In the genomic region with DNA sequence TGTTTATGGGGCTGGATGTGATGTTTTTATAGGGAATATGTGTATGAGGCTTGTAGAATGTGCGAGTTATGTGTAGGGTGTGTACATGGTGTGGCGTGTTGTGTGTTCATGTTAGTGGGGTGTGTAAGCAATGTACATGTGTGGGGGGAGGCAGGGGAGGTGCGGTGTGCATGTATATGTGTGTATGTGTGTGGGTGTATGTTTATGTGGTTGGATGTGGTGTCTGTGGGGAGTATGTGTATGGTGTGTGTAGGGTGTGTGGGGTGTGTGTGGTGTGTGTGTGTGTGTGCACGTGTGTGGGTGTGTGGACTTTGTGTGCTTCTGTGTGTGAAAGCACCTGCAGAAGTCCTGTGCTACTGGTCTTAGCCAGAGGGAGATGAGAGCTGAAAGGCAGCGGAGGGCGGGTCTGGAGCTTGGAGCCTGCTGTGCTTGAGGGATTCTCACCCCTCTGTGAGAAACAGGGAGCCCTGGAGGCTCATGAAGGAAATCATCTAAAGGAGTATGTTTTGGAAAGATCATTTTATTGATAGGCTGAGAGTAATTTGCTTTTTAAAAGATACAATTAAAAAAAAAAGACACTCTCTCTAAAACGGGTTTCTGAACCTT, we compare ENCODE assay signal across 23 cellular contexts.
DNase-seq lines count a peak whose midpoint lies in the region; ATAC-seq, FAIRE-seq and TF ChIP-seq lines count a peak whose summit lies in the region.
"Had no signal": no experiment of that assay in that cellular context is flagged by ENCODE, and none has a peak within 500 bp of the region (broad histone marks: within the 10 kb centered on the region; RNA-seq: fewer than 3 reads in every experiment).

No MANE protein-coding gene starts in this region.

- DNase-seq in HTR-8/SVneo (ENCODE audit: insufficient read length, low spot score) (no peak), endodermal cell (peak; percentile 55), nephron progenitor cell (peak; percentile 10), NCI-H187 treated with DMSO at 0.1 percent for 48 hours (lab: John Stamatoyannopoulos, UW) (no peak), T-helper 2 cell (no peak), SK-N-DZ (ENCODE audit: low spot score) (no peak)
- DNase-seq: C1 segment of cervical spinal cord; Caco-2; CD4-positive, alpha-beta memory T cell; GDM1; MM.1S; NCI-H1694; NCI-H2081; NCI-H2227 treated with DMSO at 0.1 percent for 48 hours; NCI-H526 treated with DMSO at 0.1 percent for 48 hours; SHP77; SW 1271 had no signal

- H3K36me3 ChIP-seq in endodermal cell (ENCODE audit: control insufficient read depth, insufficient read depth, low read length), result no peaks in the 10 kb centered on the region

- H3K36me3 Mint-ChIP-seq in endodermal cell (ENCODE audit: low read depth) (no peaks in the 10 kb centered on the region), nephron progenitor cell (ENCODE audit: low read depth) (no peaks in the 10 kb centered on the region)
- H3K36me3 Mint-ChIP-seq: CD4-positive, alpha-beta memory T cell; IgD-negative memory B cell had no signal

- peaks cover 8% of the 10 kb centered on the region for H3K4me1 Mint-ChIP-seq in endodermal cell
- peaks cover 14% of the 10 kb centered on the region for H3K4me1 Mint-ChIP-seq in nephron progenitor cell
- H3K4me1 Mint-ChIP-seq: CD4-positive, alpha-beta memory T cell; IgD-negative memory B cell had no signal

- no peaks in the 10 kb centered on the region for H3K4me1 ChIP-seq in endodermal cell (ENCODE audit: control insufficient read depth, insufficient read depth, low read length)
- H3K4me1 ChIP-seq: Caco-2 had no signal

- H3K27me3 ChIP-seq in endodermal cell (ENCODE audit: control insufficient read depth, insufficient read depth, low read length, poor library complexity, severe bottlenecking), result no peaks in the 10 kb centered on the region

- TF ChIP-seq CTCF in endodermal cell (conservative IDR thresholded peaks at IDR 0.05) (no peak), nephron progenitor cell (IDR thresholded peaks at IDR 0.05) (no peak)

- WGBS in endodermal cell (ENCODE audit: insufficient coverage in 1 of 2, insufficient read length in 1 of 2), 2 experiments, result 77 to 93% methylated on average over 5 to 7 of the region's 7 CpGs

- H3K27me3 Mint-ChIP-seq in endodermal cell (ENCODE audit: insufficient read depth) (no peaks in the 10 kb centered on the region), nephron progenitor cell (ENCODE audit: low read depth, poor library complexity) (peaks cover 3% of the 10 kb centered on the region)
- H3K27me3 Mint-ChIP-seq: IgD-negative memory B cell had no signal

- H3K27ac Mint-ChIP-seq in endodermal cell (no peak overlapping the region), nephron progenitor cell (no peak overlapping the region)
- H3K27ac Mint-ChIP-seq: CD4-positive, alpha-beta memory T cell; IgD-negative memory B cell had no signal

- no peak overlapping the region for H3K9ac ChIP-seq in endodermal cell (ENCODE audit: extremely low read depth, low read length, poor library complexity, severe bottlenecking)
- H3K9ac ChIP-seq: KMS-11 had no signal

- ATAC-seq in SK-N-SH treated with all-trans-retinoic acid at 6 μM for 48 hours, result no peak
- ATAC-seq: GM12878, Panc1 had no signal

- H3K27ac ChIP-seq in endodermal cell (ENCODE audit: low read depth, low read length), result no peak overlapping the region
- H3K27ac ChIP-seq: KMS-11, RWPE1 had no signal

- H3K9me3 Mint-ChIP-seq in endodermal cell (no peaks in the 10 kb centered on the region), nephron progenitor cell (no peaks in the 10 kb centered on the region)
- H3K9me3 Mint-ChIP-seq: CD4-positive, alpha-beta memory T cell had no signal

- peak; percentile 58 for FAIRE-seq in HTR-8/SVneo (lab: Jason Lieb, UNC)
- FAIRE-seq: GM12878 had no signal

- H3K4me3 ChIP-seq in endodermal cell (ENCODE audit: low read length), result no peak overlapping the region
- H3K4me3 ChIP-seq: GM12878 had no signal

- no peaks in the 10 kb centered on the region for H3K9me3 ChIP-seq in endodermal cell (ENCODE audit: control insufficient read depth, low read length)
- H3K9me3 ChIP-seq: Caco-2 had no signal

- no peak overlapping the region for H3K4me3 Mint-ChIP-seq in endodermal cell
- no peak overlapping the region for H3K4me3 Mint-ChIP-seq in nephron progenitor cell
- H3K4me3 Mint-ChIP-seq: CD4-positive, alpha-beta memory T cell; IgD-negative memory B cell had no signal

TF ChIP-seq in SK-N-SH treated with all-trans-retinoic acid at 6 μM for 48 hours, 23 proteins besides CTCF, POLR2A, EP300 and RAD21:
- TF ChIP-seq, protein P1, sequence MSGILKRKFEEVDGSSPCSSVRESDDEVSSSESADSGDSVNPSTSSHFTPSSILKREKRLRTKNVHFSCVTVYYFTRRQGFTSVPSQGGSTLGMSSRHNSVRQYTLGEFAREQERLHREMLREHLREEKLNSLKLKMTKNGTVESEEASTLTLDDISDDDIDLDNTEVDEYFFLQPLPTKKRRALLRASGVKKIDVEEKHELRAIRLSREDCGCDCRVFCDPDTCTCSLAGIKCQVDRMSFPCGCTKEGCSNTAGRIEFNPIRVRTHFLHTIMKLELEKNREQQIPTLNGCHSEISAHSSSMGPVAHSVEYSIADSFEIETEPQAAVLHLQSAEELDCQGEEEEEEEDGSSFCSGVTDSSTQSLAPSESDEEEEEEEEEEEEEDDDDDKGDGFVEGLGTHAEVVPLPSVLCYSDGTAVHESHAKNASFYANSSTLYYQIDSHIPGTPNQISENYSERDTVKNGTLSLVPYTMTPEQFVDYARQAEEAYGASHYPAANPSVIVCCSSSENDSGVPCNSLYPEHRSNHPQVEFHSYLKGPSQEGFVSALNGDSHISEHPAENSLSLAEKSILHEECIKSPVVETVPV (CRISPR knock-in tag; IDR thresholded peaks at IDR 0.05), result no peak
- TF ChIP-seq PPARA (CRISPR knock-in tag; IDR thresholded peaks at IDR 0.05; ENCODE audit: borderline replicate concordance), result no peak
- TF ChIP-seq CSDC2 (CRISPR knock-in tag; IDR thresholded peaks at IDR 0.05), result no peak
- TF ChIP-seq, protein P2, sequence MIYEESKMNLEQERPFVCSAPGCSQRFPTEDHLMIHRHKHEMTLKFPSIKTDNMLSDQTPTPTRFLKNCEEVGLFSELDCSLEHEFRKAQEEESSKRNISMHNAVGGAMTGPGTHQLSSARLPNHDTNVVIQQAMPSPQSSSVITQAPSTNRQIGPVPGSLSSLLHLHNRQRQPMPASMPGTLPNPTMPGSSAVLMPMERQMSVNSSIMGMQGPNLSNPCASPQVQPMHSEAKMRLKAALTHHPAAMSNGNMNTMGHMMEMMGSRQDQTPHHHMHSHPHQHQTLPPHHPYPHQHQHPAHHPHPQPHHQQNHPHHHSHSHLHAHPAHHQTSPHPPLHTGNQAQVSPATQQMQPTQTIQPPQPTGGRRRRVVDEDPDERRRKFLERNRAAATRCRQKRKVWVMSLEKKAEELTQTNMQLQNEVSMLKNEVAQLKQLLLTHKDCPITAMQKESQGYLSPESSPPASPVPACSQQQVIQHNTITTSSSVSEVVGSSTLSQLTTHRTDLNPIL (CRISPR knock-in tag; IDR thresholded peaks at IDR 0.05; ENCODE audit: low read depth), result no peak

Comparison
In these comparisons a context has a peak if more than half of its experiments do, and no peak if none do; other contexts are left out.
1. DNase-seq: peak in endodermal cell (single experiment) and nephron progenitor cell (single experiment); none in HTR-8/SVneo (single experiment), NCI-H187 treated with DMSO at 0.1 percent for 48 hours (single experiment), T-helper 2 cell (0 of 5) and SK-N-DZ (single experiment).